In the genomic region with DNA sequence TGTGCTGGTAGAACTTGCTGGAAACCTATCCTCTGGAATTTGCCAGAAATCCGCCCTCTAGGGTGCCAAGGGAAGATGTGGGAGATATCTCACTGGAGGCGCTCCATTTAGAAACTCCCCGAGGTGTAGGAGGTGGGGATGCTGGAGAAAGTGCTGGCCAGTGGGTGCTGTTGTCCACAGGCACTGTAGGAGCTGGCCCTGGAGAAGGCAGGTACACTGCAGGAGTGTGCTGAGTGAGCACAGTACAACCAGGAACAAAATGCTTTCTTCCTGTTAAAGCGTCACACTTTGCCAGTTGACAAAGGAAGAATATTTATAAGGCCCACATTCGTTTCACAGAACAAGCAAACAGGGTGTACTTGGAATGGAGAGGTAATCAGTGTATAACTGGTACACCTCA, we compare ENCODE assay signal across 12 cellular contexts.
A peak's percentile ranks its signal among the peaks of the same experiment; 100 is the strongest.
DNase-seq lines count a peak whose midpoint lies in the region.
"Had no signal": no experiment of that assay in that cellular context is flagged by ENCODE, and none has a peak within 500 bp of the region (broad histone marks: within the 10 kb centered on the region; RNA-seq: fewer than 3 reads in every experiment).

No MANE protein-coding gene starts in this region.

- H3K36me3 Mint-ChIP-seq in dendritic cell treated with granulocyte-macrophage colony-stimulating factor and Interleukin-4, amounts not matched to agents 40 ng/mL and 50 ng/mL, for 4 days (ENCODE audit: low read depth), result no peaks in the 10 kb centered on the region

- no peaks in the 10 kb centered on the region for H3K36me3 ChIP-seq in BLaER1 treated with 17β-estradiol and CSF1 and Interleukin-3, amounts not matched to agents 10 nM and 100 nM
- H3K36me3 ChIP-seq in effector memory CD4-positive, alpha-beta T cell (ENCODE audit: control insufficient read depth, insufficient read depth, low read length), result no peaks in the 10 kb centered on the region

- peaks cover 56% of the 10 kb centered on the region for H3K4me1 Mint-ChIP-seq in dendritic cell treated with granulocyte-macrophage colony-stimulating factor and Interleukin-4, amounts not matched to agents 40 ng/mL and 50 ng/mL, for 4 days (ENCODE audit: low read depth)

- intact Hi-C loops in dendritic cell treated with granulocyte-macrophage colony-stimulating factor and Interleukin-4, amounts not matched to agents 40 ng/mL and 50 ng/mL, for 4 days (cut with micrococcal nuclease), result no loop called here

- no peaks in the 10 kb centered on the region for H3K9me3 Mint-ChIP-seq in dendritic cell treated with granulocyte-macrophage colony-stimulating factor and Interleukin-4, amounts not matched to agents 40 ng/mL and 50 ng/mL, for 4 days
- H3K9me3 Mint-ChIP-seq: CD4-positive, alpha-beta T cell; H9 had no signal

- H3K27me3 Mint-ChIP-seq in dendritic cell treated with granulocyte-macrophage colony-stimulating factor and Interleukin-4, amounts not matched to agents 40 ng/mL and 50 ng/mL, for 4 days, result peaks cover 20% of the 10 kb centered on the region

- no peak overlapping the region for H3K4me3 Mint-ChIP-seq in dendritic cell treated with granulocyte-macrophage colony-stimulating factor and Interleukin-4, amounts not matched to agents 40 ng/mL and 50 ng/mL, for 4 days
- H3K4me3 Mint-ChIP-seq: CD4-positive, alpha-beta T cell; H9 had no signal

- no peak overlapping the region for H3K4me3 ChIP-seq in BLaER1 treated with 17β-estradiol and CSF1 and Interleukin-3, amounts not matched to agents 10 nM and 100 nM
- H3K4me3 ChIP-seq in effector memory CD4-positive, alpha-beta T cell (ENCODE audit: insufficient read depth, low read depth, low read length, poor library complexity, severe bottlenecking), result no peak overlapping the region

- H3K27ac Mint-ChIP-seq in dendritic cell treated with granulocyte-macrophage colony-stimulating factor and Interleukin-4, amounts not matched to agents 40 ng/mL and 50 ng/mL, for 4 days, result peak overlapping the region; percentile 78
- H3K27ac Mint-ChIP-seq: CD4-positive, alpha-beta T cell; H9 had no signal

- no peaks in the 10 kb centered on the region for H3K27me3 ChIP-seq in BLaER1 treated with 17β-estradiol and CSF1 and Interleukin-3, amounts not matched to agents 10 nM and 100 nM
- H3K27me3 ChIP-seq in effector memory CD4-positive, alpha-beta T cell (replicated peaks; ENCODE audit: control insufficient read depth, insufficient read depth, low read length, poor library complexity, severe bottlenecking), result peaks cover 3% of the 10 kb centered on the region

- no peaks in the 10 kb centered on the region for H4K20me1 ChIP-seq in BLaER1 treated with 17β-estradiol and CSF1 and Interleukin-3, amounts not matched to agents 10 nM and 100 nM

- H3K9ac ChIP-seq in BLaER1 treated with 17β-estradiol and CSF1 and Interleukin-3, amounts not matched to agents 10 nM and 100 nM, result no peak overlapping the region

- peaks cover 0 to 14% (median 3%) of the 10 kb centered on the region in 11 experiments; a peak in 13 of 22 replicates for H3K9me3 ChIP-seq in BLaER1 treated with 17β-estradiol and CSF1 and Interleukin-3, amounts not matched to agents 10 nM and 100 nM (replicated peaks in 1 of 11)
- no peaks in the 10 kb centered on the region for H3K9me3 ChIP-seq in effector memory CD4-positive, alpha-beta T cell (ENCODE audit: control insufficient read depth, low read length)
- H3K9me3 ChIP-seq: Caco-2 had no signal

- peak overlapping the region in 9 of 11 experiments; percentile 7 to 91 (median 81); a peak in 12 of 22 replicates for H3K4me2 ChIP-seq in BLaER1 treated with 17β-estradiol and CSF1 and Interleukin-3, amounts not matched to agents 10 nM and 100 nM

- DNase-seq in occipital lobe (lab: John Stamatoyannopoulos, UW), result peak; percentile 34
- DNase-seq in T1000 (lab: John Stamatoyannopoulos, UW), result no peak
- no peak for DNase-seq in effector memory CD4-positive, alpha-beta T cell
- DNase-seq in CD1c-positive myeloid dendritic cell (ENCODE audit: extremely low spot score), result no peak
- DNase-seq in foreskin melanocyte, result no peak
- DNase-seq: 8988T; C1 segment of cervical spinal cord; Caco-2; CD4-positive, alpha-beta T cell; H9 had no signal

- H3K27ac ChIP-seq in BLaER1 treated with 17β-estradiol and CSF1 and Interleukin-3, amounts not matched to agents 10 nM and 100 nM, result no peak overlapping the region
- H3K27ac ChIP-seq in effector memory CD4-positive, alpha-beta T cell (ENCODE audit: insufficient read depth, low read length, poor library complexity, severe bottlenecking), result no peak overlapping the region

- H3K4me1 ChIP-seq in BLaER1 treated with 17β-estradiol and CSF1 and Interleukin-3, amounts not matched to agents 10 nM and 100 nM, result peaks cover 45 to 64% (median 58%) of the 10 kb centered on the region in 10 experiments
- H3K4me1 ChIP-seq in effector memory CD4-positive, alpha-beta T cell (ENCODE audit: control insufficient read depth, insufficient read depth, low read length, poor library complexity, severe bottlenecking), result no peaks in the 10 kb centered on the region
- H3K4me1 ChIP-seq: Caco-2 had no signal
